12 cellular contexts compared by ENCODE assay signal in the genomic region with DNA sequence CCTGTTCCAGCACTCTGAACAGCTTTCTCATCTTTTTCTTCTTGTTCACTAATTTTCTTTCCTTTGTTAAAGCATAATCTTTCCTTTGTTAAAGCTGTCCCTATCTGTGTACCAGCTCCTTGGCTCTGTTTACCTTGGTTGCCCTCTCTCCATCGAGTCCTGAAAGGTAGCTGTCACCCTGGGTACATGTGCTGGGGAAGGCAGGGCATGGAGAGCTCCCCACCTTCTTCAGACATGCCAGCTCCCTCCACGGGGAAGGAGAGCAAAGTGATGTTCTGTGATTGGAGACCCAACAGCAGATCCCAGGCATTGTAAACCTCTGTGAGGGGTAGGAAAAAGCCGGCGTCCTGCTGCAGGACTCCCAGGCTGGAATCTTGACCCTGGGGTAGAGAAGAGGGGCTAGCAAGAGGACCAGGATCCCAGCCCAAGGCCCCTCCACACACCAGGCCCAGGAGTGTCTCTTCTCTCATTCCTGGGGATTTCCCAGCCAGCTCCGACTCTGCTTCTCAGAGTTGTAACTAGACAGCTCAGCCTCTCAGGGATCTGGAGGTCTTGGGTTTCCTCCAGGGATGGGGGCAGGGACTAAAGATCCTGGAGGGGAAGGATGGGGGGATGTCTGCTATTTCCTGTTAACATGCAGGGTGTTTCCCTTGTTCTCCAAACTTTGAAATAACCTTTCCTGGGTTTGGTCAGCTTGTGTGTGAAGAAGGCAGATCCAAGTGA. TPM values are rescaled to one million over a fixed set of nuclear protein-coding genes. Genes with fewer than 3 reads are reported as not detected.
DNase-seq lines count a peak whose midpoint lies in the region; ATAC-seq and TF ChIP-seq lines count a peak whose summit lies in the region.
"Had no signal": no experiment of that assay in that cellular context is flagged by ENCODE, and none has a peak within 500 bp of the region (broad histone marks: within the 10 kb centered on the region; RNA-seq: fewer than 3 reads in every experiment).

No MANE protein-coding gene starts in this region.

- H3K27me3 Mint-ChIP-seq in mesothelial cell of epicardium (ENCODE audit: low read depth) (no peaks in the 10 kb centered on the region), natural killer cell (ENCODE audit: low read depth in 2 of 2) (peaks cover 0 to 12% of the 10 kb centered on the region in 2 donors)
- H3K27me3 Mint-ChIP-seq: activated naive CD8-positive, alpha-beta T cell treated with anti-CD3 and anti-CD28 coated beads for 36 hours had no signal

- H3K36me3 Mint-ChIP-seq in mesothelial cell of epicardium (no peaks in the 10 kb centered on the region), natural killer cell (no peaks in the 10 kb centered on the region)
- H3K36me3 Mint-ChIP-seq: CD4-positive, CD25-positive, alpha-beta regulatory T cell had no signal

- H3K27ac Mint-ChIP-seq in mesothelial cell of epicardium = peak overlapping the region; percentile 87
- H3K27ac Mint-ChIP-seq in natural killer cell = no peak overlapping the region
- H3K27ac Mint-ChIP-seq: activated CD8-positive, alpha-beta T cell treated with anti-CD3 and anti-CD28 coated beads, Interleukin-2, amount 10 ng/mL, durations not matched to agents 7 days and 5 days; activated naive CD8-positive, alpha-beta T cell treated with anti-CD3 and anti-CD28 coated beads for 36 hours had no signal

- TF ChIP-seq CTCF in choroid plexus epithelial cell (conservative IDR thresholded peaks at IDR 0.05; ENCODE audit: low read depth, low read length) = no peak
- no peak for TF ChIP-seq CTCF in mesothelial cell of epicardium (IDR thresholded peaks at IDR 0.05; ENCODE audit: unreplicated experiment)
- no peak for TF ChIP-seq CTCF in natural killer cell (IDR thresholded peaks at IDR 0.05)

- H3K4me1 Mint-ChIP-seq in mesothelial cell of epicardium (peaks cover 14% of the 10 kb centered on the region), natural killer cell (peaks cover 0 to 12% of the 10 kb centered on the region in 2 donors)
- H3K4me1 Mint-ChIP-seq: CD4-positive, CD25-positive, alpha-beta regulatory T cell had no signal

- H3K9me3 Mint-ChIP-seq in mesothelial cell of epicardium = no peaks in the 10 kb centered on the region
- no peaks in the 10 kb centered on the region for H3K9me3 Mint-ChIP-seq in natural killer cell
- H3K9me3 Mint-ChIP-seq: activated naive CD8-positive, alpha-beta T cell treated with anti-CD3 and anti-CD28 coated beads for 36 hours; CD4-positive, CD25-positive, alpha-beta regulatory T cell had no signal

- intact Hi-C loops in natural killer cell (cut with micrococcal nuclease) = no loop called here

- DNase-seq in Daoy (ENCODE audit: low read depth) = peak; percentile 80
- peak; percentile 78 for DNase-seq in NCI-H226
- DNase-seq in choroid plexus epithelial cell (ENCODE audit: low read depth) = peak; percentile 69
- DNase-seq in mesothelial cell of epicardium (ENCODE audit: low spot score in 2 of 2, unreplicated experiment in 2 of 2) = no peak
- DNase-seq in activated CD8-positive, alpha-beta memory T cell treated with anti-CD3 and anti-CD28 coated beads, Interleukin-2, amount 50 U/mL, for 4 hours = no peak
- DNase-seq in natural killer cell = no peak
- DNase-seq: activated CD8-positive, alpha-beta T cell treated with anti-CD3 and anti-CD28 coated beads, Interleukin-2, amount 10 ng/mL, durations not matched to agents 7 days and 5 days; activated naive CD8-positive, alpha-beta T cell treated with anti-CD3 and anti-CD28 coated beads for 36 hours; CD4-positive, CD25-positive, alpha-beta regulatory T cell had no signal

- H3K4me3 Mint-ChIP-seq in mesothelial cell of epicardium = no peak overlapping the region
- no peak overlapping the region for H3K4me3 Mint-ChIP-seq in natural killer cell
- H3K4me3 Mint-ChIP-seq: activated CD8-positive, alpha-beta T cell treated with anti-CD3 and anti-CD28 coated beads, Interleukin-2, amount 10 ng/mL, durations not matched to agents 7 days and 5 days; activated naive CD8-positive, alpha-beta T cell treated with anti-CD3 and anti-CD28 coated beads for 36 hours; CD4-positive, CD25-positive, alpha-beta regulatory T cell had no signal

- ATAC-seq in HG02840 (IDR thresholded peaks at IDR 0.05; ENCODE audit: low FRiP score, unreplicated experiment) = no peak
- ATAC-seq in HG02763 (IDR thresholded peaks at IDR 0.05; ENCODE audit: unreplicated experiment) = no peak
- ATAC-seq in natural killer cell = no peak
- ATAC-seq: activated CD8-positive, alpha-beta T cell treated with anti-CD3 and anti-CD28 coated beads, Interleukin-2, amount 10 ng/mL, durations not matched to agents 7 days and 5 days had no signal

- no peak overlapping the region for H3K4me3 ChIP-seq in choroid plexus epithelial cell (ENCODE audit: low read depth, low read length)
- H3K4me3 ChIP-seq: vagina had no signal

RNA-seq across cellular contexts. Expression of a gene that starts 34.4 kb away (rescaled TPM):
- 3.2 and 4.8 TPM in 2 replicates for total RNA-seq in Daoy (2014; rRNA removed; shearing (Covaris generic))
- total RNA-seq in mesothelial cell of epicardium (6.1 to 6.8 TPM (median 6.5 TPM) in 3 replicates), natural killer cell (1 to 10 TPM in 2 of 3 donors, under 1 TPM in 1; 0.93 to 1.5 (median 1.1) TPM)

RNA-seq across cellular contexts. Expression of a gene that starts 50.6 kb away (rescaled TPM):
- total RNA-seq in Daoy (2014; rRNA removed; shearing (Covaris generic)) = 5.0 and 6.2 TPM in 2 replicates
- total RNA-seq in mesothelial cell of epicardium (18.3 to 19.5 TPM (median 18.3 TPM) in 3 replicates), natural killer cell (10 to 100 TPM in 2 of 3 donors, 1 to 10 TPM in 1; 9.9 to 17.5 (median 14.9) TPM)

RNA-seq across cellular contexts. Expression of a gene that starts 59.4 kb away (rescaled TPM):
- total RNA-seq in Daoy (2014; rRNA removed; shearing (Covaris generic)) = 11.1 and 12.4 TPM in 2 replicates
- total RNA-seq in mesothelial cell of epicardium (5.7 to 6.2 TPM (median 5.8 TPM) in 3 replicates), natural killer cell (10 to 100 TPM; 17.3 to 21.7 (median 21.5) TPM)

Comparison
In these comparisons a context has a peak if more than half of its experiments do, and no peak if none do; other contexts are left out.
1. DNase-seq: peak in Daoy (single experiment), NCI-H226 (single experiment) and choroid plexus epithelial cell (single experiment); none in mesothelial cell of epicardium (0 of 2), activated CD8-positive, alpha-beta memory T cell treated with anti-CD3 and anti-CD28 coated beads, Interleukin-2, amount 50 U/mL, for 4 hours (single experiment) and natural killer cell (single experiment).